ENCODE assay signal across 10 cellular contexts in genomic region chr2:120820885-120821279, GRCh38.
DNase-seq lines count a peak whose midpoint lies in the region; ATAC-seq and TF ChIP-seq lines count a peak whose summit lies in the region.
"Had no signal": no experiment of that assay in that cellular context is flagged by ENCODE, and none has a peak within 500 bp of the region (broad histone marks: within the 10 kb centered on the region; RNA-seq: fewer than 3 reads in every experiment).

No MANE protein-coding gene starts in this region.

- H3K9me3 ChIP-seq in left lung (no peaks in the 10 kb centered on the region), tibial artery (no peaks in the 10 kb centered on the region), Karpas-422 (ENCODE audit: low read length) (no peaks in the 10 kb centered on the region)

- no peaks in the 10 kb centered on the region for H3K9me2 ChIP-seq in Karpas-422 (replicated peaks; ENCODE audit: insufficient read depth, low read length)

- H3K27ac Mint-ChIP-seq in HFFc6, result peak overlapping the region; percentile 97
- no peak overlapping the region for H3K27ac Mint-ChIP-seq in activated CD8-positive, alpha-beta T cell treated with anti-CD3 and anti-CD28 coated beads, Interleukin-2, amount 10 ng/mL, durations not matched to agents 7 days and 5 days
- H3K27ac Mint-ChIP-seq: T-cell had no signal

- TF ChIP-seq CTCF in HFFc6 (IDR thresholded peaks at IDR 0.05) (no peak), astrocyte of the spinal cord (IDR thresholded peaks at IDR 0.05; ENCODE audit: low read depth, low read length) (no peak), left lung (IDR thresholded peaks at IDR 0.05) (no peak), tibial artery (IDR thresholded peaks at IDR 0.05) (no peak)

- H3K9me3 Mint-ChIP-seq in HFFc6, result no peaks in the 10 kb centered on the region
- H3K9me3 Mint-ChIP-seq in activated CD8-positive, alpha-beta T cell treated with anti-CD3 and anti-CD28 coated beads, Interleukin-2, amount 10 ng/mL, durations not matched to agents 7 days and 5 days (ENCODE audit: insufficient read depth), result no peaks in the 10 kb centered on the region
- H3K9me3 Mint-ChIP-seq: T-cell had no signal

- H3K4me1 Mint-ChIP-seq in HFFc6 (ENCODE audit: low read depth), result peaks cover 74% of the 10 kb centered on the region
- no peaks in the 10 kb centered on the region for H3K4me1 Mint-ChIP-seq in activated CD8-positive, alpha-beta T cell treated with anti-CD3 and anti-CD28 coated beads, Interleukin-2, amount 10 ng/mL, durations not matched to agents 7 days and 5 days (ENCODE audit: low read depth)
- H3K4me1 Mint-ChIP-seq: T-cell had no signal

- CTCF ChIA-PET in activated CD8-positive, alpha-beta T cell treated with anti-CD3 and anti-CD28 coated beads, Interleukin-2, amount 10 ng/mL, durations not matched to agents 7 days and 5 days (lab: Charles Lee), result no interaction called here

- peaks cover 0 to 20% of the 10 kb centered on the region in 2 donors for H3K27me3 ChIP-seq in left lung
- H3K27me3 ChIP-seq in tibial artery, result no peaks in the 10 kb centered on the region
- no peaks in the 10 kb centered on the region for H3K27me3 ChIP-seq in Karpas-422 (ENCODE audit: low read length)

- H4K20me1 ChIP-seq in Karpas-422 (ENCODE audit: insufficient read depth, low read depth, low read length), result no peaks in the 10 kb centered on the region

- in situ Hi-C loops in astrocyte of the spinal cord (cut with HindIII; ENCODE audit: low sequenced_read_pairs), result no loop called here

- no peak overlapping the region for H3K4me3 ChIP-seq in astrocyte of the spinal cord (ENCODE audit: low read depth, low read length)
- H3K4me3 ChIP-seq in left lung, result no peak overlapping the region
- peak overlapping the region; percentile 12 to 40 for H3K4me3 ChIP-seq in tibial artery
- H3K4me3 ChIP-seq in Karpas-422 (ENCODE audit: low read length), result no peak overlapping the region

- POLR2A ChIA-PET in activated CD8-positive, alpha-beta T cell treated with anti-CD3 and anti-CD28 coated beads, Interleukin-2, amount 10 ng/mL, durations not matched to agents 7 days and 5 days (lab: Charles Lee), result no interaction called here

- H3K79me2 ChIP-seq in Karpas-422 (ENCODE audit: low read length), result no peaks in the 10 kb centered on the region

- H3K9ac ChIP-seq in Karpas-422 (ENCODE audit: low read length), result no peak overlapping the region

- peak; percentile 11 for ATAC-seq in left lung
- ATAC-seq in activated CD8-positive, alpha-beta T cell treated with anti-CD3 and anti-CD28 coated beads, Interleukin-2, amount 10 ng/mL, durations not matched to agents 7 days and 5 days, result no peak
- ATAC-seq: T-cell had no signal

- no peak overlapping the region for H2AFZ ChIP-seq in Karpas-422 (ENCODE audit: low read length)

- DNase-seq in HFFc6, result peak; percentile 71
- DNase-seq in astrocyte of the spinal cord (ENCODE audit: low read depth, low spot score), result peak; percentile 77
- no peak for DNase-seq in left lung
- peak; percentile 49 to 63 for DNase-seq in tibial artery
- DNase-seq in activated naive CD4-positive, alpha-beta T cell (lab: John Stamatoyannopoulos, UW), result no peak
- DNase-seq in Karpas-422, result no peak
- DNase-seq in activated CD8-positive, alpha-beta T cell treated with anti-CD3 and anti-CD28 coated beads, Interleukin-2, amount 10 ng/mL, durations not matched to agents 7 days and 5 days, result no peak
- DNase-seq: effector CD8-positive, alpha-beta T cell; NCI-H2107; T-cell had no signal

- peaks cover 4% of the 10 kb centered on the region for H3K27me3 Mint-ChIP-seq in HFFc6 (ENCODE audit: insufficient read depth)
- H3K27me3 Mint-ChIP-seq in activated CD8-positive, alpha-beta T cell treated with anti-CD3 and anti-CD28 coated beads, Interleukin-2, amount 10 ng/mL, durations not matched to agents 7 days and 5 days (ENCODE audit: low read depth), result no peaks in the 10 kb centered on the region
- H3K27me3 Mint-ChIP-seq: T-cell had no signal

- H3K4me2 ChIP-seq in Karpas-422 (ENCODE audit: low read depth, low read length, poor library complexity, severe bottlenecking), result no peak overlapping the region

- intact Hi-C loops in left lung (cut with DNase I), result no loop called here
- intact Hi-C loops in tibial artery (cut with DNase I; ENCODE audit: low total_unique reads), result no loop called here

- peaks cover 0 to 16% of the 10 kb centered on the region in 2 donors for H3K4me1 ChIP-seq in left lung
- peaks cover 0 to 52% (median 42%) of the 10 kb centered on the region in 4 donors for H3K4me1 ChIP-seq in tibial artery
- no peaks in the 10 kb centered on the region for H3K4me1 ChIP-seq in Karpas-422 (ENCODE audit: low read length)

- no peaks in the 10 kb centered on the region for H3K36me3 ChIP-seq in left lung
- H3K36me3 ChIP-seq in tibial artery, result no peaks in the 10 kb centered on the region
- H3K36me3 ChIP-seq in Karpas-422 (ENCODE audit: insufficient read depth, low read length), result no peaks in the 10 kb centered on the region

- H3K27ac ChIP-seq in left lung (peak overlapping the region in 1 of 2 donors; percentile 42), tibial artery (peak overlapping the region; percentile 57 to 72), Karpas-422 (ENCODE audit: low read length) (no peak overlapping the region)

- peaks cover 16% of the 10 kb centered on the region; the same call in 1 of the 2 replicates for H3K36me3 Mint-ChIP-seq in HFFc6 (ENCODE audit: low read depth)
- H3K36me3 Mint-ChIP-seq in activated CD8-positive, alpha-beta T cell treated with anti-CD3 and anti-CD28 coated beads, Interleukin-2, amount 10 ng/mL, durations not matched to agents 7 days and 5 days (ENCODE audit: low read depth), result no peaks in the 10 kb centered on the region
- H3K36me3 Mint-ChIP-seq: T-cell had no signal

- peak overlapping the region; percentile 84 for H3K4me3 Mint-ChIP-seq in HFFc6
- no peak overlapping the region for H3K4me3 Mint-ChIP-seq in activated CD8-positive, alpha-beta T cell treated with anti-CD3 and anti-CD28 coated beads, Interleukin-2, amount 10 ng/mL, durations not matched to agents 7 days and 5 days
- H3K4me3 Mint-ChIP-seq: T-cell had no signal

Comparison
In these comparisons a context has a peak if more than half of its experiments do, and no peak if none do; other contexts are left out.
1. DNase-seq: peak in HFFc6 (single experiment), astrocyte of the spinal cord (single experiment) and tibial artery (2 of 2); none in left lung (0 of 2), activated naive CD4-positive, alpha-beta T cell (0 of 4), Karpas-422 (single experiment) and activated CD8-positive, alpha-beta T cell treated with anti-CD3 and anti-CD28 coated beads, Interleukin-2, amount 10 ng/mL, durations not matched to agents 7 days and 5 days (single experiment).
2. H3K4me3 ChIP-seq: peak in tibial artery (2 of 2); none in astrocyte of the spinal cord (single experiment), left lung (0 of 2) and Karpas-422 (single experiment).